ENCODE assay signal across 1 cellular context in genomic region chr1:182069028-182069466, GRCh38.
TF ChIP-seq lines count a peak whose summit lies in the region.

No MANE protein-coding gene starts in this region.

TF ChIP-seq in HepG2, 621 proteins besides CTCF, POLR2A, EP300 and RAD21 (continued from another document):
- TF ChIP-seq AHDC1 (CRISPR knock-in tag; IDR thresholded peaks at IDR 0.05; ENCODE audit: borderline replicate concordance) (no peak), STAG1 (CRISPR knock-in tag; IDR thresholded peaks at IDR 0.05) (peak; percentile 40), HNF4A (CRISPR knock-in tag; IDR thresholded peaks at IDR 0.05) (no peak), ZNF441 (CRISPR knock-in tag; IDR thresholded peaks at IDR 0.05; ENCODE audit: borderline replicate concordance) (0 out of 2 replicates have a peak, but pooled peaks have one; percentile 61), SP2 (CRISPR knock-in tag; IDR thresholded peaks at IDR 0.05) (no peak), POLR2AphosphoS5 (IDR thresholded peaks at IDR 0.05; ENCODE audit: low read depth, low read length) (no peak), ZNF335 (CRISPR knock-in tag; IDR thresholded peaks at IDR 0.05) (peak; percentile 98), XRCC5 (optimal IDR thresholded peaks at IDR 0.05; ENCODE audit: low read length) (peak; percentile 85), ZNF263 (CRISPR knock-in tag; IDR thresholded peaks at IDR 0.05) (peak; percentile 73), MAF1 (CRISPR knock-in tag; IDR thresholded peaks at IDR 0.05; ENCODE audit: borderline replicate concordance) (no peak), TARDBP (CRISPR knock-in tag; IDR thresholded peaks at IDR 0.05) (no peak), HMG20A (CRISPR knock-in tag; IDR thresholded peaks at IDR 0.05; ENCODE audit: borderline replicate concordance) (0 out of 2 replicates have a peak, but pooled peaks have one; percentile 15), ZNF687 (CRISPR knock-in tag; IDR thresholded peaks at IDR 0.05) (peak; percentile 45; the same call in 1 of the 2 replicates)
